Comparison of ENCODE assay signal across 31 cellular contexts in the genomic region with DNA sequence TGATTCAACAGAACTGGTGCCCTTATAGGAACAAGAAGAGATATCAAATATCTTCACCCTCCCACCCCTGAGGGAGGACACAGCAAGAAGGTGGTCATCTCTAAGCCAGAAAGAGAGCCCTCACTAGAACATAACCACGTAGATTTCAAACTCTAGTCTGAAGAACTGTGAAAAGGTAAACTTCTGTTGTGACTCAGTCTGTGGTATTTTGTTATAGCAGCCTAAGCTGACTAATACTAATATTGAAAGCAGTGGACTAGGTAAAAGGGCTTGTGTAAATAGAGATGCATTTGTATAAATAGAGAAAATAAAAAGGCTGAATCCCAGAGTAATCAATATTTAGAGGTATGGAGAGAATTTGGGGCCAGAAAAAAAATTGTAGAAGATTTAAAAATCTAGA.
DNase-seq lines count a peak whose midpoint lies in the region; ATAC-seq lines count a peak whose summit lies in the region.
"Had no signal": no experiment of that assay in that cellular context is flagged by ENCODE, and none has a peak within 500 bp of the region (broad histone marks: within the 10 kb centered on the region; RNA-seq: fewer than 3 reads in every experiment).

No MANE protein-coding gene starts in this region.

- peak; percentile 76 for ATAC-seq in GM18519 (IDR thresholded peaks at IDR 0.05; ENCODE audit: low FRiP score, unreplicated experiment)
- ATAC-seq in GM19463 (IDR thresholded peaks at IDR 0.05; ENCODE audit: unreplicated experiment), result peak; percentile 68
- peak; percentile 78 for ATAC-seq in HG02885 (IDR thresholded peaks at IDR 0.05; ENCODE audit: poor library complexity, unreplicated experiment)
- peak; percentile 64 for ATAC-seq in HG03439 (IDR thresholded peaks at IDR 0.05; ENCODE audit: unreplicated experiment)
- no peak for ATAC-seq in HG03571 (IDR thresholded peaks at IDR 0.05; ENCODE audit: unreplicated experiment)
- ATAC-seq: activated CD8-positive, alpha-beta memory T cell treated with anti-CD3 and anti-CD28 coated beads, Interleukin-2, amount 10 ng/mL, durations not matched to agents 7 days and 5 days; body of pancreas; gastrocnemius medialis; left colon had no signal

- DNase-seq in substantia nigra (lab: John Stamatoyannopoulos, UW), result no peak
- no peak for DNase-seq in NCI-H2107 treated with DMSO at 0.1 percent for 48 hours (lab: John Stamatoyannopoulos, UW; ENCODE audit: unreplicated experiment)
- DNase-seq in foreskin melanocyte, result no peak
- DNase-seq: activated CD4-positive, alpha-beta T cell treated with anti-CD3 and anti-CD28 coated beads, Interleukin-2, amount 50 U/mL, for 1 hour; activated CD8-positive, alpha-beta memory T cell treated with anti-CD3 and anti-CD28 coated beads, Interleukin-2, amount 10 ng/mL, durations not matched to agents 7 days and 5 days; activated naive CD4-positive, alpha-beta T cell treated with Interleukin-2 at 50 U/mL for 16 hours; activated T-cell treated with anti-CD3 and anti-CD28 coated beads, Interleukin-2, amount 50 U/mL, for 48 hours; body of pancreas; CD4-positive, CD25-positive, alpha-beta regulatory T cell; dermis blood vessel endothelial cell; esophagus squamous epithelium; gastrocnemius medialis; left colon; mammary epithelial cell; NCI-H1092; NCI-H1694 treated with DMSO at 0.1 percent for 48 hours; NCI-H2171 treated with DMSO at 0.1 percent for 48 hours; NCI-H524; nephron progenitor cell; SHP77; stimulated activated CD4-positive, alpha-beta T cell treated with anti-CD3 and anti-CD28 coated beads, Interleukin-1b, Interleukin-23, amount 100 ng/mL, for 48 hours; T-helper 9 cell; transverse colon had no signal

- H3K27ac ChIP-seq in substantia nigra (ENCODE audit: low read depth, low read length, poor library complexity, severe bottlenecking), result no peak overlapping the region
- H3K27ac ChIP-seq: body of pancreas, esophagus squamous epithelium, gastrocnemius medialis, hepatocyte, skin epidermis, transverse colon, VCaP had no signal
